Comparison of ENCODE assay signal across 15 cellular contexts in genomic region chrX:27809460-27809859, GRCh38. TPM values are rescaled to one million over a fixed set of nuclear protein-coding genes. Genes with fewer than 3 reads are reported as not detected.
"Had no signal": no experiment of that assay in that cellular context is flagged by ENCODE, and none has a peak within 500 bp of the region (broad histone marks: within the 10 kb centered on the region; RNA-seq: fewer than 3 reads in every experiment).

No MANE protein-coding gene starts in this region.

RNA-seq across cellular contexts. Expression of gene MAGEB10, which starts 1.7 kb away (rescaled TPM):
- total RNA-seq: stomach, subcutaneous adipose tissue, suprapubic skin, temporal lobe, thoracic aorta, thyroid gland, tibial nerve, transverse colon, upper lobe of left lung, upper lobe of right lung, ureter, urinary bladder, uterus, vagina had no signal
- polyA plus RNA-seq: stomach, thymus, urinary bladder had no signal
